Comparison of ENCODE assay signal across 6 cellular contexts in the genomic region with DNA sequence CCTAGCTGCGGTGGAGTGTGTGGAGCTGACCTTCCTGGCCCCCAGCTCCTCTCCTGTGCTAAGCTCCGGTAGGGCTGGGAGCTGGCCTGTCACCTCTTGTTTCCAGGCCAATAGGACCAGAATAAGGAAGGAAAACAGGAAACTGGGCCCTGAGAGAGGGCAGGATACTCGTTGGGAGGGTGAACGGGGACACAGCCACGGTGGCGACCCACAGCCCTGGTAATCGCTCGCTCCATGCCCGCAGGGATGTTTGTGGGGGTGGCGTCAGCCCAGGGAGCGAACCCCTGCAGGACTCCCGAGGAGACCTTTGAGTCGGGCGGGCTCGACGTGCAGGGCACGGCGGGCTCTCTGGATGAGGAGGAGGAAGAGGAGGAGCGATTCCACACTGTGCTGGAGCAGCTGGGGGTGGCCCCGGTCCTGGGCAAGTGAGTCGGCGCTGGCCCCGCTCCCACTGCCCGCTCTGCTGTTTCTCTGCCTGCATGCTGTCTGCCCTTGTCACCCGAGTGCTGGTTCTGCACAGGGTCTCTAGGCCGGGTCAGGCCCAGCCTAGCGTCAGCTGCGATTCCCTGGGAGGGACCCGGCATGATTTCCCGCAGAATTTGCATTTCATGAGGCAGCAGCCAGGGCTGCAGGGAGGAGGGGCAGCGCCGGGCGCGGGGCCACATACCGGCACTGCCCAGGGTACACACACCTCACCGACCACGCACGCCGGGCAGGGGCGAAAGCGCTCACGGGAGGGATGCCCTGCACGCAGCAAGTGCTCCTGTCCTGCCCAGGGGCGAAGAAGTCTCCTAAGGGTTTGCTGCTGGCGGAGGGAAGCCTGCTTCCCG. TPM values are rescaled to one million over a fixed set of nuclear protein-coding genes. Genes with fewer than 3 reads are reported as not detected.
DNase-seq lines count a peak whose midpoint lies in the region; TF ChIP-seq lines count a peak whose summit lies in the region.

No MANE protein-coding gene starts in this region.

- H3K36me3 ChIP-seq in ES-I3 (ENCODE audit: insufficient read depth, low read length) (no peaks in the 10 kb centered on the region), ascending aorta (peaks cover 16 to 18% of the 10 kb centered on the region in 2 donors), muscle layer of duodenum (ENCODE audit: control insufficient read depth in 1 of 2, insufficient read depth in 2 of 2, low read length in 2 of 2) (peaks cover 0 to 15% of the 10 kb centered on the region in 2 donors)

- peak overlapping the region; percentile 53 for H3K9ac ChIP-seq in ES-I3 (ENCODE audit: low read depth, low read length)

- intact Hi-C loops in ascending aorta (cut with DNase I) = no loop called here
- intact Hi-C loops in posterior vena cava (cut with DNase I) = no loop called here

- H3K27ac ChIP-seq in ascending aorta (peak overlapping the region; percentile 7 to 18), muscle layer of duodenum (ENCODE audit: low read length) (no peak overlapping the region)

- H3K9me3 ChIP-seq in ES-I3 (ENCODE audit: control insufficient read depth, insufficient read depth, low read length) (no peaks in the 10 kb centered on the region), ascending aorta (no peaks in the 10 kb centered on the region), muscle layer of duodenum (ENCODE audit: control insufficient read depth in 1 of 2, low read length in 2 of 2) (no peaks in the 10 kb centered on the region)

- H3K4me1 ChIP-seq in ES-I3 (ENCODE audit: insufficient read depth, low read length) = peaks cover 22% of the 10 kb centered on the region
- peaks cover 13 to 49% of the 10 kb centered on the region in 2 donors for H3K4me1 ChIP-seq in ascending aorta
- H3K4me1 ChIP-seq in muscle layer of duodenum (ENCODE audit: control insufficient read depth in 1 of 2, insufficient read depth in 2 of 2, low read length in 2 of 2) = peaks cover 0 to 66% of the 10 kb centered on the region in 2 donors

- no peak for DNase-seq in ascending aorta (ENCODE audit: low spot score in 2 of 2)
- no peak for DNase-seq in D341Med (ENCODE audit: low spot score)
- no peak for DNase-seq in posterior vena cava (ENCODE audit: low spot score)
- no peak for DNase-seq in GM19238 (ENCODE audit: insufficient read length, low spot score)

- H3K27me3 ChIP-seq in ascending aorta = no peaks in the 10 kb centered on the region
- H3K27me3 ChIP-seq in muscle layer of duodenum (ENCODE audit: low read depth, low read length) = no peaks in the 10 kb centered on the region

- H3K4me3 ChIP-seq in ascending aorta (peak overlapping the region; percentile 38 to 56), muscle layer of duodenum (ENCODE audit: low read depth in 1 of 2, low read length in 2 of 2) (peak overlapping the region; percentile 39 to 58)

- TF ChIP-seq CTCF in ascending aorta (IDR thresholded peaks at IDR 0.05) = no peak

RNA-seq across cellular contexts. Expression of gene CRACR2B, which starts 1.6 kb away (rescaled TPM):
- total RNA-seq in ascending aorta (20.5 TPM), posterior vena cava (1 to 10 TPM; 3.5 to 4.3 TPM)

RNA-seq across cellular contexts. Expression of gene CD151, which starts 3.4 kb away (rescaled TPM):
- total RNA-seq in ascending aorta (898 TPM), posterior vena cava (100 to 1,000 TPM; 473 to 490 TPM)

RNA-seq across cellular contexts. Expression of gene PNPLA2, which starts 10.6 kb away (rescaled TPM):
- total RNA-seq in ascending aorta (214 TPM), posterior vena cava (10 to 100 TPM; 80.7 to 85.5 TPM)

RNA-seq across cellular contexts. Expression of gene POLR2L, which starts 13.0 kb away (rescaled TPM):
- 141 TPM for total RNA-seq in ascending aorta
- 10 to 100 TPM; 63.9 to 91.4 TPM for total RNA-seq in posterior vena cava

RNA-seq across cellular contexts. Expression of gene TSPAN4, which starts 13.3 kb away (rescaled TPM):
- total RNA-seq in ascending aorta (252 TPM), posterior vena cava (10 to 100 TPM; 75.7 to 97.3 TPM)
